9 cellular contexts compared by ENCODE assay signal in the genomic region with DNA sequence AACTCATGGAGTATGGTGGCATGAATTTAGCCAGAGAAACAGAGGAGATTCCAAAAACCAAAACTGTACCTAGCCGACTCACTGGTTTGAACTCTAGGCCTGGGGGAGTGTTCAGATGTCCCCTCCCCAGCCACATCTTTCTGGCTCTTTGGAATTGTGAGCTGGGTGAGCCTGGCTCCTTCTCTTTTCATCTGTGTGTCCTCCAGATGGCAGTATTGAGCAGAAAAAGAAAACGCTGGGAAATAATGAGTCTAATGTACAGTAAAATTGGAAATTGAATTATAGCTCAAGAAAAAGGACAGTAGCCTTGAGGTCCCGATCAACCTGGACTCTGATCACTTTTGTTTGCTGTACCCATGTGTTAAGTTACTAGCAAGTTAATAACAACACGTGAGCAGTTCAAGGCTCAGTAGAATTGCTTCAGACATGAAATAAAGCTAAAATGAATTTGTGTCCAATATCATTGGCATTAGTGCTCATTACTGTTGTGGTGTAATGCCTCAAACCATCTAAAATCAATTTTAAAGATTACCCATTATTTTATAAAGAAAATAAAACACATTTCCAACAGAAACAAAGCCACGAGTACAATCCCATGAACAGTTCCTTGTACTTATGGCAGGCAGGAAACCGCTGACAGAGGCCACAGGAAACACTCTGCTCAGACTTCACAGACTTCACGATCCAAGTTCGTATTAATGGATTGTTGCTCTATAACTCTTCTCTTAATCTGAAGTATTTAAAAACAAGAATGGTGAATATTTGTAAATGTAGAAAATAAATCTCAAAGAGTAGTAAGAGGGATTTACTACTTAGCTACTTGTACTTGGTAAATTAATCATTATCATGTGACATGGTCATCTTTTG.
DNase-seq lines count a peak whose midpoint lies in the region; ATAC-seq, FAIRE-seq and TF ChIP-seq lines count a peak whose summit lies in the region.
"Had no signal": no experiment of that assay in that cellular context is flagged by ENCODE, and none has a peak within 500 bp of the region (broad histone marks: within the 10 kb centered on the region; RNA-seq: fewer than 3 reads in every experiment).

No MANE protein-coding gene starts in this region.

- peak; percentile 96 for TF ChIP-seq CTCF in OCI-LY7 (conservative IDR thresholded peaks at IDR 0.05; ENCODE audit: low read length)
- peak; percentile 56 for TF ChIP-seq CTCF in MCF 10A (IDR thresholded peaks at IDR 0.05; ENCODE audit: unreplicated experiment)
- TF ChIP-seq CTCF in kidney (IDR thresholded peaks at IDR 0.05; ENCODE audit: borderline replicate concordance, extremely low read depth, insufficient read depth): peak; percentile 75
- TF ChIP-seq CTCF in testis (IDR thresholded peaks at IDR 0.05): peak; percentile 70 to 78 (median 76)

- H3K79me2 ChIP-seq in OCI-LY7 (ENCODE audit: insufficient read depth, low read depth, low read length): no peaks in the 10 kb centered on the region

- H3K36me3 Mint-ChIP-seq in MCF 10A (ENCODE audit: insufficient read depth, unreplicated experiment): no peaks in the 10 kb centered on the region

- no peak overlapping the region for H3K27ac ChIP-seq in OCI-LY7 (ENCODE audit: low read depth, low read length, poor library complexity, severe bottlenecking)
- no peak overlapping the region for H3K27ac ChIP-seq in kidney (ENCODE audit: low read depth in 2 of 2, low read length in 2 of 2)
- H3K27ac ChIP-seq in testis: no peak overlapping the region
- H3K27ac ChIP-seq: epithelial cell of prostate had no signal

- CTCF ChIA-PET in OCI-LY7 (lab: Charles Lee; ENCODE audit: unreplicated experiment): interaction anchor here (0.9 to 1.2 kb wide), 4 partner anchors 78 to 298 kb away, joined by 3 to 5 read pairs (median 3); a partner anchor contains a TSS
- CTCF ChIA-PET in MCF 10A (lab: Yijun Ruan, JAX): interaction anchor here (0.5 to 2.9 kb wide), 73 partner anchors 9 to 801 kb away, joined by 3 to 78 read pairs (median 4); a partner anchor contains a TSS

- H3K4me2 ChIP-seq in OCI-LY7 (ENCODE audit: low read length): no peak overlapping the region

- no peak overlapping the region for H3K4me3 Mint-ChIP-seq in MCF 10A (ENCODE audit: unreplicated experiment)

- no peaks in the 10 kb centered on the region for H3K9me3 ChIP-seq in OCI-LY7 (ENCODE audit: low read length)
- no peaks in the 10 kb centered on the region for H3K9me3 ChIP-seq in kidney (ENCODE audit: control insufficient read depth in 1 of 2, low read length in 2 of 2)
- H3K9me3 ChIP-seq in testis: no peaks in the 10 kb centered on the region

- H3K36me3 ChIP-seq in OCI-LY7 (ENCODE audit: insufficient read depth, low read length) (peaks cover 59% of the 10 kb centered on the region), kidney (ENCODE audit: control insufficient read depth in 1 of 2, insufficient read depth in 2 of 2, low read length in 2 of 2) (peaks cover 0 to 7% of the 10 kb centered on the region in 2 donors), testis (ENCODE audit: low read depth, missing control alignments) (no peaks in the 10 kb centered on the region)

- H3K27me3 ChIP-seq in testis: no peaks in the 10 kb centered on the region

- H3K4me1 Mint-ChIP-seq in MCF 10A (ENCODE audit: insufficient read depth, unreplicated experiment): no peaks in the 10 kb centered on the region

- no peak overlapping the region for H2AFZ ChIP-seq in OCI-LY7 (ENCODE audit: low read length)

- no peak for TF ChIP-seq POLR2A in testis (IDR thresholded peaks at IDR 0.05)

- no peak overlapping the region for H3K9ac ChIP-seq in kidney (ENCODE audit: low read length in 2 of 2)

- peaks cover 14% of the 10 kb centered on the region for H3K4me1 ChIP-seq in OCI-LY7 (ENCODE audit: insufficient read depth, low read length, poor library complexity, severe bottlenecking)
- peaks cover 16 to 19% of the 10 kb centered on the region in 2 donors for H3K4me1 ChIP-seq in kidney (ENCODE audit: control insufficient read depth in 1 of 2, insufficient read depth in 1 of 2, low read depth in 1 of 2, low read length in 2 of 2)
- H3K4me1 ChIP-seq in testis: no peaks in the 10 kb centered on the region

- ATAC-seq in Right ventricle myocardium inferior: peak; percentile 44
- ATAC-seq in HG03571 (IDR thresholded peaks at IDR 0.05; ENCODE audit: unreplicated experiment): no peak

- BruUV-seq in OCI-LY7 (replicated peaks; lab: Mats Ljungman, UMichigan) (no TSS peak), MCF 10A (replicated peaks; lab: Mats Ljungman, UMichigan) (no TSS peak)

- POLR2A ChIA-PET in OCI-LY7 (lab: Charles Lee): interaction anchor here (0.6 to 1.7 kb wide), 5 partner anchors 78 to 593 kb away, joined by 3 to 5 read pairs (median 4); a partner anchor contains a TSS
- POLR2A ChIA-PET in MCF 10A (lab: Yijun Ruan, JAX): interaction anchor here (0.6 to 2.3 kb wide), 16 partner anchors 29 to 793 kb away, joined by 3 to 22 read pairs (median 4); a partner anchor contains a TSS

- no peaks in the 10 kb centered on the region for H3K27me3 Mint-ChIP-seq in MCF 10A (ENCODE audit: insufficient read depth, unreplicated experiment)

- H3K4me3 ChIP-seq in Jurkat, Clone E6-1 (ENCODE audit: low read length): peak overlapping the region; percentile 16; the same call in 1 of the 2 replicates
- H3K4me3 ChIP-seq in OCI-LY7 (ENCODE audit: low read depth, low read length, poor library complexity, severe bottlenecking) (no peak overlapping the region), kidney (ENCODE audit: low read length in 2 of 2) (peak overlapping the region; percentile 16 to 21), testis (no peak overlapping the region)

- WGBS in testis, 2 donors: 39 to 59% methylated on average over 8 of the region's 8 CpGs

- intact Hi-C loops in Right ventricle myocardium inferior (cut with DNase I): loop anchor here (1.0 to 5.0 kb wide), 2 partner anchors 299 to 793 kb away; no protein-coding TSS in a partner anchor
- intact Hi-C loops in cardiac septum (cut with DNase I): loop anchor here (2.0 to 10.0 kb wide), 4 partner anchors 275 to 791 kb away; a partner anchor contains a TSS
- intact Hi-C loops in OCI-LY7 (cut with micrococcal nuclease; ENCODE audit: unreplicated experiment): loop anchor here (1.0 to 5.0 kb wide), 3 partner anchors 131 to 792 kb away; a partner anchor contains a TSS
- intact Hi-C loops in MCF 10A (cut with micrococcal nuclease): loop anchor here (1.0 to 5.0 kb wide), 6 partner anchors 77 to 792 kb away; a partner anchor contains a TSS
- intact Hi-C loops in kidney (cut with DNase I): loop anchor here (10.0 kb wide), 4 partner anchors 275 to 785 kb away; a partner anchor contains a TSS
- intact Hi-C loops in testis (cut with DNase I; ENCODE audit: low total_unique reads): loop anchor here (10.0 kb wide), 3 partner anchors 285 to 795 kb away; a partner anchor contains a TSS

- H3K9me3 Mint-ChIP-seq in MCF 10A (ENCODE audit: unreplicated experiment): no peaks in the 10 kb centered on the region

- DNase-seq in Right ventricle myocardium inferior (ENCODE audit: missing footprints) (no peak), cardiac septum (ENCODE audit: low spot score) (no peak), OCI-LY7 (ENCODE audit: low spot score) (peak; percentile 63), MCF 10A (ENCODE audit: unreplicated experiment) (peak; percentile 79), kidney (no peak), testis (peak; percentile 60)
- DNase-seq in Jurkat, Clone E6-1 (ENCODE audit: low read depth, low spot score): peak; percentile 47

- no peak overlapping the region for H3K27ac Mint-ChIP-seq in MCF 10A (ENCODE audit: low read depth, unreplicated experiment)

- H3K9me2 ChIP-seq in OCI-LY7 (ENCODE audit: insufficient read depth, low read length): no peaks in the 10 kb centered on the region

- no peaks in the 10 kb centered on the region for H4K20me1 ChIP-seq in OCI-LY7 (ENCODE audit: insufficient read depth, low read length)

- peak; percentile 30 for FAIRE-seq in kidney (lab: Jason Lieb, UNC)

Comparison
In these comparisons a context has a peak if more than half of its experiments do, and no peak if none do; other contexts are left out.
1. DNase-seq: peak in Jurkat, Clone E6-1 (single experiment), OCI-LY7 (single experiment), MCF 10A (single experiment) and testis (single experiment); none in Right ventricle myocardium inferior (single experiment), cardiac septum (single experiment) and kidney (single experiment).
2. H3K4me3 ChIP-seq: peak in Jurkat, Clone E6-1 (single experiment) and kidney (2 of 2); none in OCI-LY7 (single experiment) and testis (0 of 2).
3. Peak in every context shown above with its lines, with median percentiles within 50 percentile points of each other: CTCF ChIP-seq.